Comparison of ENCODE assay signal across 19 cellular contexts in genomic region chr4:112702892-112703291, GRCh38.
"Had no signal": no experiment of that assay in that cellular context is flagged by ENCODE, and none has a peak within 500 bp of the region (broad histone marks: within the 10 kb centered on the region; RNA-seq: fewer than 3 reads in every experiment).

No MANE protein-coding gene starts in this region.

- ATAC-seq: activated naive CD8-positive, alpha-beta T cell treated with anti-CD3 and anti-CD28 coated beads, Interleukin-2, amount 50 U/mL, for 24 hours; left ventricle myocardium superior; naive thymus-derived CD8-positive, alpha-beta T cell; stimulated activated memory B cell treated with anti-CD40 and anti-IgM and Interleukin-4, amounts not matched to agents 10 μg/mL and 1 μg/mL and 100 μg/mL, for 72 hours had no signal

- DNase-seq: activated CD4-positive, alpha-beta T cell treated with anti-CD3 and anti-CD28 coated beads, Interleukin-2, amount 50 U/mL, for 48 hours; activated naive CD4-positive, alpha-beta T cell treated with anti-CD3 and anti-CD28 coated beads for 36 hours; activated naive CD8-positive, alpha-beta T cell treated with anti-CD3 and anti-CD28 coated beads, Interleukin-2, amount 50 U/mL, for 24 hours; activated T-cell treated with anti-CD3 and anti-CD28 coated beads, Interleukin-2, amount 50 U/mL, for 1 hour; dorsolateral prefrontal cortex; erythroblast; hippocampal formation; kidney; left ventricle myocardium superior; naive thymus-derived CD8-positive, alpha-beta T cell; posterior cingulate gyrus; stimulated activated CD4-positive, alpha-beta T cell treated with anti-CD3 and anti-CD28 coated beads, Interleukin-2, amount 100 ng/mL, for 48 hours; T1000 had no signal

- H3K27ac ChIP-seq: ascending aorta, dorsolateral prefrontal cortex, neutrophil, VCaP had no signal

- H3K36me3 Mint-ChIP-seq: memory B cell; naive thymus-derived CD8-positive, alpha-beta T cell; stimulated activated memory B cell treated with anti-CD40 and anti-IgM and Interleukin-4, amounts not matched to agents 10 μg/mL and 1 μg/mL and 100 μg/mL, for 72 hours had no signal

- H3K4me3 Mint-ChIP-seq: activated naive CD4-positive, alpha-beta T cell treated with anti-CD3 and anti-CD28 coated beads for 36 hours; activated naive CD8-positive, alpha-beta T cell treated with anti-CD3 and anti-CD28 coated beads, Interleukin-2, amount 50 U/mL, for 24 hours; memory B cell; naive thymus-derived CD8-positive, alpha-beta T cell; stimulated activated memory B cell treated with anti-CD40 and anti-IgM and Interleukin-4, amounts not matched to agents 10 μg/mL and 1 μg/mL and 100 μg/mL, for 72 hours had no signal

- H3K9me3 ChIP-seq: ascending aorta, neutrophil had no signal

- H3K27ac Mint-ChIP-seq: activated naive CD4-positive, alpha-beta T cell treated with anti-CD3 and anti-CD28 coated beads for 36 hours; activated naive CD8-positive, alpha-beta T cell treated with anti-CD3 and anti-CD28 coated beads, Interleukin-2, amount 50 U/mL, for 24 hours; activated T-helper 2 cell treated with anti-CD3 and anti-CD28 coated beads, Interferon-gamma antibody, Interleukin-2, Interleukin-4, amounts not matched to agents 10 μg/mL and 5 μg/mL and 100 μg/mL, durations not matched to agents 14 hours and 24 hours and 36 hours; memory B cell; naive thymus-derived CD8-positive, alpha-beta T cell; stimulated activated memory B cell treated with anti-CD40 and anti-IgM and Interleukin-4, amounts not matched to agents 10 μg/mL and 1 μg/mL and 100 μg/mL, for 72 hours had no signal

- H3K4me3 ChIP-seq: ascending aorta, dorsolateral prefrontal cortex had no signal

- H3K36me3 ChIP-seq: ascending aorta, neutrophil had no signal
